In the genomic region with DNA sequence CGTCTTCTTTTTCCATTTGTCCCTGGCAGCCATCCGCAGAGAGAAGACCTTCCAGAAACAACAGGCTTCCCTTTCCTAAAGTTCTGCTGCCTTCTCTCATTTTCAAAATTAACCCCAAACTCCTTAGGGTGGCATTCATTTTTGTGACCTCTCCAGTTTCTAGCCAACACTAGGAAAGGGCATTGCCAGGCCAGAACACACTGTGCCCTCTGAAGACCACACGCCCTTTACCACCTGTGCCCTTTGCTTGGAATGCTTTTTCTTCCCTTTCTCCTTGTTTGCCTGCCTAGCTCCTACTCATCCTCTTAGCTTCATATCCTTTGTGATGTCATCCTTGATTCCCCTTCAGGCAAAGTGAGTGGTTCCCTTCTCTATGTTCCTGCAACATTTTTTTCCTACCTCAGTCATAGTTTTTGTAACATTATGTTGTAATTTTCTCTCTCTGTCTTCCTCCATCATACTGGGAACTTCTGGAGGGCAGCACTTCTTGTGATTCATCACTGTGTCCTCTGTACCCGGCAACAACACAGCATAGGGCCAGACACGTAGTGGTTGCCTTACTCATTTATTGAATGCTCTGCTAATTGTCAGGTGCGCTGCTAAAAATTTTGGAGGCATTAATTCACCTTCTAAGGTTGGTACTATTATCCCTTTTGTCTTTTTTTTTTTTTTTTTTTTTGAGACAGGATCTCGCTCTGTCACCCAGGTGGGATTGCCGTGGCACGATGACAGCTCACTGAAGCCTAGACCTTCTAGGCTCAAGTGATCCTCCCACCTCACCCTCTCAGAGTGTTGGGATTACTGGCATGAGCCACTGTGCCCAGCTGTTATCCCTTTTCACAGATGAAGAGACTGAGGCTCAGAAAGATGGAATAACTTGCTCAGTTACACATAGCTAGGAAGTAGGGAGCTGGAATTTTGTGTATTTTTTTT, we compare ENCODE assay signal across 6 cellular contexts. TPM values are rescaled to one million over a fixed set of nuclear protein-coding genes. Genes with fewer than 3 reads are reported as not detected.
DNase-seq lines count a peak whose midpoint lies in the region; ATAC-seq and TF ChIP-seq lines count a peak whose summit lies in the region.

No MANE protein-coding gene starts in this region.

- H3K36me3 ChIP-seq in GM06990 (ENCODE audit: control insufficient read depth, insufficient read depth, low read length), result peaks cover 11% of the 10 kb centered on the region

- no peaks in the 10 kb centered on the region for H3K9me3 ChIP-seq in mononuclear cell (ENCODE audit: low read depth, low read length)

- H3K4me1 ChIP-seq in mononuclear cell (ENCODE audit: insufficient read depth, low read length), result peaks cover 50% of the 10 kb centered on the region

- H3K9me3 Mint-ChIP-seq in activated naive CD8-positive, alpha-beta T cell treated with anti-CD3 and anti-CD28 coated beads, Interleukin-2, amount 10 ng/mL, durations not matched to agents 7 days and 5 days, result no peaks in the 10 kb centered on the region

- H3K27me3 Mint-ChIP-seq in activated naive CD8-positive, alpha-beta T cell treated with anti-CD3 and anti-CD28 coated beads, Interleukin-2, amount 10 ng/mL, durations not matched to agents 7 days and 5 days, result no peaks in the 10 kb centered on the region

- ATAC-seq in activated naive CD8-positive, alpha-beta T cell treated with anti-CD3 and anti-CD28 coated beads, Interleukin-2, amount 10 ng/mL, durations not matched to agents 7 days and 5 days (ENCODE audit: low read depth), result no peak
- ATAC-seq in GM19023 (IDR thresholded peaks at IDR 0.05; ENCODE audit: unreplicated experiment) (no peak), GM19351 (IDR thresholded peaks at IDR 0.05; ENCODE audit: unreplicated experiment) (no peak)

- H3K36me3 Mint-ChIP-seq in activated naive CD8-positive, alpha-beta T cell treated with anti-CD3 and anti-CD28 coated beads, Interleukin-2, amount 10 ng/mL, durations not matched to agents 7 days and 5 days, result peaks cover 15% of the 10 kb centered on the region

- H3K27ac Mint-ChIP-seq in activated naive CD8-positive, alpha-beta T cell treated with anti-CD3 and anti-CD28 coated beads, Interleukin-2, amount 10 ng/mL, durations not matched to agents 7 days and 5 days, result peak overlapping the region; percentile 85

- TF ChIP-seq CTCF in GM06990 (IDR thresholded peaks at IDR 0.05; ENCODE audit: insufficient read depth, low read length, poor library complexity, severe bottlenecking), result no peak

- no peak for DNase-seq in GM06990 (ENCODE audit: extremely low read depth, insufficient read length)
- DNase-seq in activated naive CD8-positive, alpha-beta T cell treated with anti-CD3 and anti-CD28 coated beads, Interleukin-2, amount 10 ng/mL, durations not matched to agents 7 days and 5 days, result no peak
- DNase-seq in HEK293T (ENCODE audit: extremely low spot score), result no peak

- H3K27me3 ChIP-seq in GM06990 (replicated peaks; ENCODE audit: control insufficient read depth, insufficient read depth, low read length) (no peaks in the 10 kb centered on the region), mononuclear cell (ENCODE audit: insufficient read depth, low read length) (no peaks in the 10 kb centered on the region)

- CTCF ChIA-PET in HEK293T (lab: Yijun Ruan, JAX), result interaction anchor here (0.6 to 1.8 kb wide), 3 partner anchors 24 to 754 kb away, joined by 3 to 5 read pairs (median 4); no protein-coding TSS in a partner anchor

- POLR2A ChIA-PET in activated naive CD8-positive, alpha-beta T cell treated with anti-CD3 and anti-CD28 coated beads, Interleukin-2, amount 10 ng/mL, durations not matched to agents 7 days and 5 days (lab: Charles Lee), result interaction anchor here (1.0 to 2.9 kb wide), 18 partner anchors 8 to 341 kb away, joined by 3 to 33 read pairs (median 6); a partner anchor contains a TSS
- POLR2A ChIA-PET in HEK293T (lab: Yijun Ruan, JAX), result interaction anchor here (1.0 to 2.3 kb wide), 20 partner anchors 8 to 341 kb away, joined by 3 to 38 read pairs (median 10); a partner anchor contains a TSS

- peak overlapping the region; percentile 87 for H3K4me3 Mint-ChIP-seq in activated naive CD8-positive, alpha-beta T cell treated with anti-CD3 and anti-CD28 coated beads, Interleukin-2, amount 10 ng/mL, durations not matched to agents 7 days and 5 days

- H3K4me1 Mint-ChIP-seq in activated naive CD8-positive, alpha-beta T cell treated with anti-CD3 and anti-CD28 coated beads, Interleukin-2, amount 10 ng/mL, durations not matched to agents 7 days and 5 days, result peaks cover 12% of the 10 kb centered on the region

- H3K4me3 ChIP-seq in GM06990 (replicated peaks; ENCODE audit: low read depth, low read length) (peak overlapping the region; percentile 83), mononuclear cell (ENCODE audit: low read length) (peak overlapping the region; percentile 58)

TF ChIP-seq in HEK293T, 16 proteins besides CTCF, POLR2A, EP300 and RAD21:
- TF ChIP-seq SP1 (IDR thresholded peaks at IDR 0.05), result no peak
- TF ChIP-seq ELF4 (IDR thresholded peaks at IDR 0.05), result no peak
- TF ChIP-seq ARNT (IDR thresholded peaks at IDR 0.05), result no peak
- no peak for TF ChIP-seq CTBP1 (IDR thresholded peaks at IDR 0.05; ENCODE audit: borderline replicate concordance)
- TF ChIP-seq, protein P1, sequence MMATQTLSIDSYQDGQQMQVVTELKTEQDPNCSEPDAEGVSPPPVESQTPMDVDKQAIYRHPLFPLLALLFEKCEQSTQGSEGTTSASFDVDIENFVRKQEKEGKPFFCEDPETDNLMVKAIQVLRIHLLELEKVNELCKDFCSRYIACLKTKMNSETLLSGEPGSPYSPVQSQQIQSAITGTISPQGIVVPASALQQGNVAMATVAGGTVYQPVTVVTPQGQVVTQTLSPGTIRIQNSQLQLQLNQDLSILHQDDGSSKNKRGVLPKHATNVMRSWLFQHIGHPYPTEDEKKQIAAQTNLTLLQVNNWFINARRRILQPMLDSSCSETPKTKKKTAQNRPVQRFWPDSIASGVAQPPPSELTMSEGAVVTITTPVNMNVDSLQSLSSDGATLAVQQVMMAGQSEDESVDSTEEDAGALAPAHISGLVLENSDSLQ (IDR thresholded peaks at IDR 0.05), result no peak
- TF ChIP-seq FOXM1 (IDR thresholded peaks at IDR 0.05; ENCODE audit: borderline replicate concordance), result no peak
- TF ChIP-seq HDGF (IDR thresholded peaks at IDR 0.05; ENCODE audit: borderline replicate concordance), result no peak
- no peak for TF ChIP-seq ZNF384 (IDR thresholded peaks at IDR 0.05)
- no peak for TF ChIP-seq BHLHE40 (IDR thresholded peaks at IDR 0.05; ENCODE audit: borderline replicate concordance)
- no peak for TF ChIP-seq NFRKB (IDR thresholded peaks at IDR 0.05)
- no peak for TF ChIP-seq FOXK2 (IDR thresholded peaks at IDR 0.05)
- TF ChIP-seq TARDBP (IDR thresholded peaks at IDR 0.05), result no peak
- TF ChIP-seq SUZ12 (IDR thresholded peaks at IDR 0.05), result no peak
- no peak for TF ChIP-seq LEF1 (IDR thresholded peaks at IDR 0.05; ENCODE audit: borderline replicate concordance)
- TF ChIP-seq L3MBTL2 (conservative IDR thresholded peaks at IDR 0.05), result no peak
- TF ChIP-seq FOXA1 (IDR thresholded peaks at IDR 0.05), result no peak

RNA-seq across cellular contexts. Expression of a gene that starts 1.0 kb away (rescaled TPM):
- total RNA-seq in activated naive CD8-positive, alpha-beta T cell treated with anti-CD3 and anti-CD28 coated beads, Interleukin-2, amount 10 ng/mL, durations not matched to agents 7 days and 5 days, result 10 to 100 TPM; 66.5 to 72.9 TPM
- 76.5 TPM for total RNA-seq in mononuclear cell

RNA-seq across cellular contexts. Expression of a gene that starts 10.3 kb away (rescaled TPM):
- 10 to 100 TPM; 35.8 to 37.0 TPM for total RNA-seq in activated naive CD8-positive, alpha-beta T cell treated with anti-CD3 and anti-CD28 coated beads, Interleukin-2, amount 10 ng/mL, durations not matched to agents 7 days and 5 days
- total RNA-seq in mononuclear cell, result 11.0 TPM

RNA-seq across cellular contexts. Expression of a gene that starts 17.0 kb away (rescaled TPM):
- not detected for total RNA-seq in activated naive CD8-positive, alpha-beta T cell treated with anti-CD3 and anti-CD28 coated beads, Interleukin-2, amount 10 ng/mL, durations not matched to agents 7 days and 5 days
- not detected for total RNA-seq in mononuclear cell

RNA-seq across cellular contexts. Expression of a gene that starts 23.9 kb away (rescaled TPM):
- 10 to 100 TPM; 79.4 to 80.4 TPM for total RNA-seq in activated naive CD8-positive, alpha-beta T cell treated with anti-CD3 and anti-CD28 coated beads, Interleukin-2, amount 10 ng/mL, durations not matched to agents 7 days and 5 days
- total RNA-seq in mononuclear cell, result 27.1 TPM

RNA-seq across cellular contexts. Expression of a gene that starts 29.7 kb away (rescaled TPM):
- 10 to 100 TPM; 10.4 to 10.9 TPM for total RNA-seq in activated naive CD8-positive, alpha-beta T cell treated with anti-CD3 and anti-CD28 coated beads, Interleukin-2, amount 10 ng/mL, durations not matched to agents 7 days and 5 days
- total RNA-seq in mononuclear cell, result 1.0 TPM
